Comparison of ENCODE assay signal across 16 cellular contexts in genomic region chr10:11255156-11255555, GRCh38.
DNase-seq lines count a peak whose midpoint lies in the region; ATAC-seq and TF ChIP-seq lines count a peak whose summit lies in the region.
"Had no signal": no experiment of that assay in that cellular context is flagged by ENCODE, and none has a peak within 500 bp of the region (broad histone marks: within the 10 kb centered on the region; RNA-seq: fewer than 3 reads in every experiment).

No MANE protein-coding gene starts in this region.

- intact Hi-C loops in right lobe of liver (cut with DNase I) = no loop called here

- no peaks in the 10 kb centered on the region for H3K27me3 ChIP-seq in right lobe of liver
- H3K27me3 ChIP-seq: colonic mucosa, tibial artery had no signal

- no peaks in the 10 kb centered on the region for H3K27me3 Mint-ChIP-seq in stimulated activated naive CD8-positive, alpha-beta T cell treated with anti-CD3 and anti-CD28 coated beads, Interleukin-15, Interleukin-2, amounts not matched to agents 100 ng/mL and 50 ng/mL, for 24 hours
- H3K27me3 Mint-ChIP-seq in activated CD8-positive, alpha-beta T cell treated with anti-CD3 and anti-CD28 coated beads, Interleukin-2, amount 10 ng/mL, durations not matched to agents 7 days and 5 days (ENCODE audit: low read depth) = no peaks in the 10 kb centered on the region
- H3K27me3 Mint-ChIP-seq in immature natural killer cell (ENCODE audit: low read depth in 3 of 3) = peaks cover 0 to 30% (median 16%) of the 10 kb centered on the region in 3 donors

- no peaks in the 10 kb centered on the region for H3K9me3 Mint-ChIP-seq in stimulated activated naive CD8-positive, alpha-beta T cell treated with anti-CD3 and anti-CD28 coated beads, Interleukin-15, Interleukin-2, amounts not matched to agents 100 ng/mL and 50 ng/mL, for 24 hours
- H3K9me3 Mint-ChIP-seq in activated CD8-positive, alpha-beta T cell treated with anti-CD3 and anti-CD28 coated beads, Interleukin-2, amount 10 ng/mL, durations not matched to agents 7 days and 5 days (ENCODE audit: insufficient read depth) = no peaks in the 10 kb centered on the region
- H3K9me3 Mint-ChIP-seq in immature natural killer cell = no peaks in the 10 kb centered on the region
- H3K9me3 Mint-ChIP-seq: nephron progenitor cell had no signal

- peaks cover 77% of the 10 kb centered on the region for H3K4me1 Mint-ChIP-seq in stimulated activated naive CD8-positive, alpha-beta T cell treated with anti-CD3 and anti-CD28 coated beads, Interleukin-15, Interleukin-2, amounts not matched to agents 100 ng/mL and 50 ng/mL, for 24 hours (ENCODE audit: low read depth)
- peaks cover 28% of the 10 kb centered on the region for H3K4me1 Mint-ChIP-seq in activated CD8-positive, alpha-beta T cell treated with anti-CD3 and anti-CD28 coated beads, Interleukin-2, amount 10 ng/mL, durations not matched to agents 7 days and 5 days (ENCODE audit: low read depth)
- H3K4me1 Mint-ChIP-seq in immature natural killer cell = peaks cover 90 to 93% of the 10 kb centered on the region in 2 donors

- no peak overlapping the region for H3K27ac ChIP-seq in right lobe of liver
- H3K27ac ChIP-seq: colonic mucosa, tibial artery had no signal

- H3K4me3 Mint-ChIP-seq in stimulated activated naive CD8-positive, alpha-beta T cell treated with anti-CD3 and anti-CD28 coated beads, Interleukin-15, Interleukin-2, amounts not matched to agents 100 ng/mL and 50 ng/mL, for 24 hours = no peak overlapping the region
- no peak overlapping the region for H3K4me3 Mint-ChIP-seq in activated CD8-positive, alpha-beta T cell treated with anti-CD3 and anti-CD28 coated beads, Interleukin-2, amount 10 ng/mL, durations not matched to agents 7 days and 5 days
- peak overlapping the region in 1 of 5 donors; percentile 53 for H3K4me3 Mint-ChIP-seq in immature natural killer cell
- H3K4me3 Mint-ChIP-seq: nephron progenitor cell had no signal

- H3K36me3 ChIP-seq in right lobe of liver = no peaks in the 10 kb centered on the region
- H3K36me3 ChIP-seq: colonic mucosa had no signal

- 59% methylated on average over 4 of the region's 12 CpGs for WGBS in right lobe of liver (ENCODE audit: insufficient coverage, low coverage, low lambda C conversion rate, missing lambda C conversion rate)

- no peak for TF ChIP-seq POLR2A in right lobe of liver (IDR thresholded peaks at IDR 0.05)

- ATAC-seq in stimulated activated naive CD8-positive, alpha-beta T cell treated with anti-CD3 and anti-CD28 coated beads, Interleukin-15, Interleukin-2, amounts not matched to agents 100 U/mL and 50 U/mL, for 24 hours = no peak
- no peak for ATAC-seq in activated CD8-positive, alpha-beta T cell treated with anti-CD3 and anti-CD28 coated beads, Interleukin-2, amount 10 ng/mL, durations not matched to agents 7 days and 5 days
- ATAC-seq in right lobe of liver (no peak), GM21528 (IDR thresholded peaks at IDR 0.05; ENCODE audit: low FRiP score, unreplicated experiment) (no peak), GM18870 (IDR thresholded peaks at IDR 0.05; ENCODE audit: unreplicated experiment) (no peak)

- TF ChIP-seq CTCF in right lobe of liver (IDR thresholded peaks at IDR 0.05) = no peak

- peak overlapping the region; percentile 23 for H3K27ac Mint-ChIP-seq in stimulated activated naive CD8-positive, alpha-beta T cell treated with anti-CD3 and anti-CD28 coated beads, Interleukin-15, Interleukin-2, amounts not matched to agents 100 ng/mL and 50 ng/mL, for 24 hours
- H3K27ac Mint-ChIP-seq in activated CD8-positive, alpha-beta T cell treated with anti-CD3 and anti-CD28 coated beads, Interleukin-2, amount 10 ng/mL, durations not matched to agents 7 days and 5 days = peak overlapping the region; percentile 49
- H3K27ac Mint-ChIP-seq in immature natural killer cell = peak overlapping the region; percentile 59 to 93 (median 80)
- H3K27ac Mint-ChIP-seq: nephron progenitor cell had no signal

- POLR2A ChIA-PET in activated CD8-positive, alpha-beta T cell treated with anti-CD3 and anti-CD28 coated beads, Interleukin-2, amount 10 ng/mL, durations not matched to agents 7 days and 5 days (lab: Charles Lee) = no interaction called here

- no peak for DNase-seq in stimulated activated naive CD8-positive, alpha-beta T cell treated with anti-CD3 and anti-CD28 coated beads, Interleukin-15, Interleukin-2, amounts not matched to agents 100 U/mL and 50 U/mL, for 24 hours
- DNase-seq in activated CD8-positive, alpha-beta T cell treated with anti-CD3 and anti-CD28 coated beads, Interleukin-2, amount 10 ng/mL, durations not matched to agents 7 days and 5 days = no peak
- DNase-seq in immature natural killer cell = no peak
- no peak for DNase-seq in HuH-7 (ENCODE audit: low spot score)
- no peak for DNase-seq in right lobe of liver
- DNase-seq: activated gamma-delta T cell treated with Interleukin-2 at 50 U/mL for 16 hours, colonic mucosa, EL, mesenchymal stem cell, NCI-H2081 treated with DMSO at 0.1 percent for 48 hours, NCI-H510A treated with DMSO at 0.1 percent for 48 hours, nephron progenitor cell, tibial artery had no signal

- no peaks in the 10 kb centered on the region for H3K9me3 ChIP-seq in right lobe of liver
- H3K9me3 ChIP-seq: colonic mucosa, tibial artery had no signal

- H3K4me1 ChIP-seq in right lobe of liver = no peaks in the 10 kb centered on the region
- H3K4me1 ChIP-seq: colonic mucosa, tibial artery had no signal

- no peak overlapping the region for H3K4me3 ChIP-seq in right lobe of liver
- H3K4me3 ChIP-seq: colonic mucosa, tibial artery had no signal

- peaks cover 83% of the 10 kb centered on the region for H3K36me3 Mint-ChIP-seq in stimulated activated naive CD8-positive, alpha-beta T cell treated with anti-CD3 and anti-CD28 coated beads, Interleukin-15, Interleukin-2, amounts not matched to agents 100 ng/mL and 50 ng/mL, for 24 hours (ENCODE audit: low read depth)
- peaks cover 94% of the 10 kb centered on the region for H3K36me3 Mint-ChIP-seq in activated CD8-positive, alpha-beta T cell treated with anti-CD3 and anti-CD28 coated beads, Interleukin-2, amount 10 ng/mL, durations not matched to agents 7 days and 5 days (ENCODE audit: low read depth)
- H3K36me3 Mint-ChIP-seq in immature natural killer cell = peaks cover 18 to 55% (median 35%) of the 10 kb centered on the region in 3 donors

- CTCF ChIA-PET in activated CD8-positive, alpha-beta T cell treated with anti-CD3 and anti-CD28 coated beads, Interleukin-2, amount 10 ng/mL, durations not matched to agents 7 days and 5 days (lab: Charles Lee) = no interaction called here

Comparison
In these comparisons a context has a peak if more than half of its experiments do, and no peak if none do; other contexts are left out.
1. H3K27ac Mint-ChIP-seq: peak in every context shown above with its lines; median percentile 80 in immature natural killer cell; 49 in activated CD8-positive, alpha-beta T cell treated with anti-CD3 and anti-CD28 coated beads, Interleukin-2, amount 10 ng/mL, durations not matched to agents 7 days and 5 days; 23 in stimulated activated naive CD8-positive, alpha-beta T cell treated with anti-CD3 and anti-CD28 coated beads, Interleukin-15, Interleukin-2, amounts not matched to agents 100 ng/mL and 50 ng/mL, for 24 hours.